Comparison of ENCODE assay signal across 15 cellular contexts in genomic region chr9:132008871-132009812, GRCh38.
DNase-seq lines count a peak whose midpoint lies in the region; ATAC-seq, FAIRE-seq and TF ChIP-seq lines count a peak whose summit lies in the region.
"Had no signal": no experiment of that assay in that cellular context is flagged by ENCODE, and none has a peak within 500 bp of the region (broad histone marks: within the 10 kb centered on the region; RNA-seq: fewer than 3 reads in every experiment).

No MANE protein-coding gene starts in this region.

- TF ChIP-seq CTCF in chondrocyte (IDR thresholded peaks at IDR 0.05): no peak

- H3K4me3 Mint-ChIP-seq in chondrocyte (ENCODE audit: unreplicated experiment): no peak overlapping the region
- H3K4me3 Mint-ChIP-seq in natural killer cell treated with Interleukin-12 subunit alpha and Interleukin-12 subunit beta and Interleukin-15 and Interleukin-18, amount 100 ng/mL, for 72 hours: no peak overlapping the region
- H3K4me3 Mint-ChIP-seq: CD8-positive, alpha-beta memory T cell; nephron had no signal

- H3K27ac Mint-ChIP-seq in chondrocyte (ENCODE audit: unreplicated experiment): peak overlapping the region; percentile 38
- no peak overlapping the region for H3K27ac Mint-ChIP-seq in natural killer cell treated with Interleukin-12 subunit alpha and Interleukin-12 subunit beta and Interleukin-15 and Interleukin-18, amount 100 ng/mL, for 72 hours

- no peaks in the 10 kb centered on the region for H3K9me3 Mint-ChIP-seq in chondrocyte (ENCODE audit: low read depth)
- peaks cover 4% of the 10 kb centered on the region for H3K9me3 Mint-ChIP-seq in natural killer cell treated with Interleukin-12 subunit alpha and Interleukin-12 subunit beta and Interleukin-15 and Interleukin-18, amount 100 ng/mL, for 72 hours
- H3K9me3 Mint-ChIP-seq: CD8-positive, alpha-beta memory T cell; nephron had no signal

- peaks cover 33% of the 10 kb centered on the region for H3K4me1 Mint-ChIP-seq in chondrocyte (ENCODE audit: low read depth)
- H3K4me1 Mint-ChIP-seq in natural killer cell treated with Interleukin-12 subunit alpha and Interleukin-12 subunit beta and Interleukin-15 and Interleukin-18, amount 100 ng/mL, for 72 hours (ENCODE audit: low read depth in 2 of 2): peaks cover 33 to 34% of the 10 kb centered on the region in 2 donors

- DNase-seq in NCI-H2196 (lab: John Stamatoyannopoulos, UW; ENCODE audit: unreplicated experiment): peak; percentile 26
- DNase-seq in NCI-H2196 treated with DMSO at 0.1 percent for 48 hours (lab: John Stamatoyannopoulos, UW; ENCODE audit: unreplicated experiment): no peak
- DNase-seq in NCI-H748 (lab: John Stamatoyannopoulos, UW; ENCODE audit: unreplicated experiment): peak; percentile 31
- no peak for DNase-seq in chondrocyte (ENCODE audit: low spot score)
- DNase-seq in urothelium cell line (ENCODE audit: low spot score): peak; percentile 22
- DNase-seq in NCI-H446 treated with DMSO at 0.1 percent for 48 hours (lab: John Stamatoyannopoulos, UW): no peak
- no peak for DNase-seq in natural killer cell treated with Interleukin-12 subunit alpha and Interleukin-12 subunit beta and Interleukin-15 and Interleukin-18, amount 100 ng/mL, for 72 hours (ENCODE audit: low spot score)
- no peak for DNase-seq in OCI-M1 (lab: John Stamatoyannopoulos, UW)
- DNase-seq: activated gamma-delta T cell treated with Interleukin-2 at 50 U/mL for 16 hours; CD8-positive, alpha-beta memory T cell; NCI-H1048; T-helper 1 cell had no signal

- no peaks in the 10 kb centered on the region for H3K27me3 Mint-ChIP-seq in chondrocyte (ENCODE audit: low read depth)
- H3K27me3 Mint-ChIP-seq in natural killer cell treated with Interleukin-12 subunit alpha and Interleukin-12 subunit beta and Interleukin-15 and Interleukin-18, amount 100 ng/mL, for 72 hours: no peaks in the 10 kb centered on the region
- H3K27me3 Mint-ChIP-seq: CD8-positive, alpha-beta memory T cell had no signal

- H3K36me3 Mint-ChIP-seq in chondrocyte (ENCODE audit: low read depth): peaks cover 5% of the 10 kb centered on the region
- H3K36me3 Mint-ChIP-seq in natural killer cell treated with Interleukin-12 subunit alpha and Interleukin-12 subunit beta and Interleukin-15 and Interleukin-18, amount 100 ng/mL, for 72 hours: peaks cover 9% of the 10 kb centered on the region

- no peak for ATAC-seq in natural killer cell treated with Interleukin-12 subunit alpha and Interleukin-12 subunit beta and Interleukin-15 and Interleukin-18, amount 100 ng/mL, for 72 hours

- no peak for FAIRE-seq in urothelium cell line (lab: Jason Lieb, UNC)
- FAIRE-seq: A204.1, GM18507 had no signal

Comparison
In these comparisons a context has a peak if more than half of its experiments do, and no peak if none do; other contexts are left out.
1. DNase-seq: peak in NCI-H2196 (single experiment), NCI-H748 (single experiment) and urothelium cell line (single experiment); none in NCI-H2196 treated with DMSO at 0.1 percent for 48 hours (single experiment), chondrocyte (single experiment), NCI-H446 treated with DMSO at 0.1 percent for 48 hours (single experiment), natural killer cell treated with Interleukin-12 subunit alpha and Interleukin-12 subunit beta and Interleukin-15 and Interleukin-18, amount 100 ng/mL, for 72 hours (single experiment) and OCI-M1 (single experiment).